7 cellular contexts compared by ENCODE assay signal in genomic region chr10:102115775-102116174, GRCh38. TPM values are rescaled to one million over a fixed set of nuclear protein-coding genes. Genes with fewer than 3 reads are reported as not detected.
A peak's percentile ranks its signal among the peaks of the same experiment; 100 is the strongest.
DNase-seq lines count a peak whose midpoint lies in the region; ATAC-seq and TF ChIP-seq lines count a peak whose summit lies in the region.

No MANE protein-coding gene starts in this region.

- H3K27ac Mint-ChIP-seq in HFFc6 (peak overlapping the region; percentile 67), T-helper 17 cell (peak overlapping the region; percentile 95)
- H3K27ac Mint-ChIP-seq in stimulated activated naive CD8-positive, alpha-beta T cell treated with anti-CD3 and anti-CD28 coated beads, Interleukin-15, amount 100 ng/mL, for 72 hours: peak overlapping the region; percentile 92 to 94

- no peaks in the 10 kb centered on the region for H3K27me3 ChIP-seq in right cardiac atrium (ENCODE audit: control insufficient read depth, insufficient read depth)

- H3K9me3 ChIP-seq in T-helper 17 cell (ENCODE audit: control insufficient read depth, low read length, poor library complexity, severe bottlenecking) (no peaks in the 10 kb centered on the region), right cardiac atrium (ENCODE audit: control insufficient read depth, low read length) (no peaks in the 10 kb centered on the region)

- ATAC-seq in T-helper 17 cell (no peak), right cardiac atrium (no peak), left lobe of liver (no peak), HG03108 (IDR thresholded peaks at IDR 0.05; ENCODE audit: unreplicated experiment) (no peak)
- ATAC-seq in stimulated activated naive CD8-positive, alpha-beta T cell treated with anti-CD3 and anti-CD28 coated beads, Interleukin-15, amount 100 ng/mL, for 72 hours: no peak

- WGBS in right cardiac atrium: 1% methylated on average over 3 of the region's 3 CpGs

- H3K36me3 Mint-ChIP-seq in HFFc6 (ENCODE audit: low read depth) (0 out of 2 replicates have a peak, but pooled peaks cover 5% of the 10 kb centered on the region), T-helper 17 cell (ENCODE audit: low read depth) (no peaks in the 10 kb centered on the region)

- H3K27ac ChIP-seq in right cardiac atrium (ENCODE audit: low read length): peak overlapping the region; percentile 78

- DNase-seq in HFFc6: no peak
- no peak for DNase-seq in T-helper 17 cell
- DNase-seq in right cardiac atrium: no peak
- no peak for DNase-seq in stimulated activated naive CD8-positive, alpha-beta T cell treated with anti-CD3 and anti-CD28 coated beads, Interleukin-15, amount 100 ng/mL, for 72 hours
- DNase-seq in T-helper 9 cell: no peak
- DNase-seq in left lobe of liver (ENCODE audit: low spot score): no peak

- peaks cover 69% of the 10 kb centered on the region for H3K4me1 Mint-ChIP-seq in HFFc6 (ENCODE audit: low read depth)
- H3K4me1 Mint-ChIP-seq in T-helper 17 cell: peaks cover 62% of the 10 kb centered on the region
- peaks cover 74% of the 10 kb centered on the region for H3K4me1 Mint-ChIP-seq in stimulated activated naive CD8-positive, alpha-beta T cell treated with anti-CD3 and anti-CD28 coated beads, Interleukin-15, amount 100 ng/mL, for 72 hours

- no peaks in the 10 kb centered on the region; the same call in 1 of the 2 replicates for H3K27me3 Mint-ChIP-seq in HFFc6 (ENCODE audit: insufficient read depth)
- no peaks in the 10 kb centered on the region for H3K27me3 Mint-ChIP-seq in T-helper 17 cell
- no peaks in the 10 kb centered on the region for H3K27me3 Mint-ChIP-seq in stimulated activated naive CD8-positive, alpha-beta T cell treated with anti-CD3 and anti-CD28 coated beads, Interleukin-15, amount 100 ng/mL, for 72 hours

- intact Hi-C loops in right cardiac atrium (cut with DNase I): no loop called here

- H3K9me3 Mint-ChIP-seq in HFFc6: no peaks in the 10 kb centered on the region
- H3K9me3 Mint-ChIP-seq in stimulated activated naive CD8-positive, alpha-beta T cell treated with anti-CD3 and anti-CD28 coated beads, Interleukin-15, amount 100 ng/mL, for 72 hours: no peaks in the 10 kb centered on the region

- H3K4me3 Mint-ChIP-seq in HFFc6 (peak overlapping the region; percentile 94), T-helper 17 cell (peak overlapping the region; percentile 94)
- peak overlapping the region; percentile 91 to 99 for H3K4me3 Mint-ChIP-seq in stimulated activated naive CD8-positive, alpha-beta T cell treated with anti-CD3 and anti-CD28 coated beads, Interleukin-15, amount 100 ng/mL, for 72 hours

- H3K4me1 ChIP-seq in right cardiac atrium (ENCODE audit: control insufficient read depth, insufficient read depth, low read length): peaks cover 19% of the 10 kb centered on the region

- no peak for TF ChIP-seq CTCF in HFFc6 (IDR thresholded peaks at IDR 0.05)

- H3K4me3 ChIP-seq in right cardiac atrium (ENCODE audit: low read length): no peak overlapping the region

RNA-seq across cellular contexts. Expression of gene LDB1, which starts 4.4 kb away (rescaled TPM):
- 10 to 100 TPM; 51.6 to 64.8 (median 59.3) TPM for total RNA-seq in HFFc6 (2021; fragmentation: NEBNext Ultra II Directional; extraction: Animal tissue kit (Norgen Biotek cat#: 25700))
- total RNA-seq in T-helper 17 cell (100 to 1,000 TPM; 104 to 112 TPM), right cardiac atrium (10 to 100 TPM; 48.7 to 90.9 (median 70.3) TPM), left lobe of liver (15.8 TPM)
- polyA plus RNA-seq in right cardiac atrium: 45.5 TPM

RNA-seq across cellular contexts. Expression of gene PPRC1, which starts 17.1 kb away (rescaled TPM):
- 10 to 100 TPM; 49.4 to 56.6 (median 53.8) TPM for total RNA-seq in HFFc6 (2021; fragmentation: NEBNext Ultra II Directional; extraction: Animal tissue kit (Norgen Biotek cat#: 25700))
- 10 to 100 TPM; 38.3 to 41.0 TPM for total RNA-seq in T-helper 17 cell
- total RNA-seq in right cardiac atrium: 10 to 100 TPM; 12.7 to 28.3 (median 15.3) TPM
- 11.6 TPM for polyA plus RNA-seq in right cardiac atrium
- total RNA-seq in left lobe of liver: 6.9 TPM

RNA-seq across cellular contexts. Expression of gene NOLC1, which starts 36.4 kb away (rescaled TPM):
- total RNA-seq in HFFc6 (2021; fragmentation: NEBNext Ultra II Directional; extraction: Animal tissue kit (Norgen Biotek cat#: 25700)): 10 to 100 TPM; 47.6 to 62.2 (median 58.4) TPM
- total RNA-seq in T-helper 17 cell (10 to 100 TPM; 46.1 to 48.0 TPM), right cardiac atrium (10 to 100 TPM; 28.8 to 38.0 (median 31.7) TPM), left lobe of liver (19.3 TPM)
- 18.4 TPM for polyA plus RNA-seq in right cardiac atrium

RNA-seq across cellular contexts. Expression of gene HPS6, which starts 50.6 kb away (rescaled TPM):
- 10 to 100 TPM; 22.0 to 29.4 (median 24.0) TPM for total RNA-seq in HFFc6 (2021; fragmentation: NEBNext Ultra II Directional; extraction: Animal tissue kit (Norgen Biotek cat#: 25700))
- total RNA-seq in T-helper 17 cell (10 to 100 TPM; 12.4 to 15.8 TPM), right cardiac atrium (10 to 100 TPM; 10.5 to 12.0 (median 11.1) TPM), left lobe of liver (10.3 TPM)
- polyA plus RNA-seq in right cardiac atrium: 8.6 TPM

RNA-seq across cellular contexts. Expression of gene ARMH3, which starts 59.8 kb away (rescaled TPM):
- total RNA-seq in HFFc6 (2021; fragmentation: NEBNext Ultra II Directional; extraction: Animal tissue kit (Norgen Biotek cat#: 25700)): 10 to 100 TPM; 18.0 to 21.7 (median 18.8) TPM
- total RNA-seq in T-helper 17 cell (10 to 100 TPM; 25.6 to 27.2 TPM), right cardiac atrium (10 to 100 TPM; 43.2 to 87.3 (median 53.7) TPM), left lobe of liver (13.6 TPM)
- polyA plus RNA-seq in right cardiac atrium: 38.1 TPM
